18 cellular contexts compared by ENCODE assay signal in genomic region chr3:188077160-188077812, GRCh38.
A peak's percentile ranks its signal among the peaks of the same experiment; 100 is the strongest.
DNase-seq lines count a peak whose midpoint lies in the region; ATAC-seq and TF ChIP-seq lines count a peak whose summit lies in the region.
"Had no signal": no experiment of that assay in that cellular context is flagged by ENCODE, and none has a peak within 500 bp of the region (broad histone marks: within the 10 kb centered on the region; RNA-seq: fewer than 3 reads in every experiment).

No MANE protein-coding gene starts in this region.

- H3K4me3 Mint-ChIP-seq in activated naive CD8-positive, alpha-beta T cell treated with anti-CD3 and anti-CD28 coated beads, Interleukin-2, amount 50 U/mL, for 24 hours, result no peak overlapping the region
- no peak overlapping the region for H3K4me3 Mint-ChIP-seq in activated naive CD8-positive, alpha-beta T cell treated with anti-CD3 and anti-CD28 coated beads for 36 hours
- no peak overlapping the region for H3K4me3 Mint-ChIP-seq in natural killer cell treated with Interleukin-12 subunit alpha and Interleukin-12 subunit beta and Interleukin-15 and Interleukin-18, amount 100 ng/mL, for 72 hours
- H3K4me3 Mint-ChIP-seq: activated naive CD4-positive, alpha-beta T cell treated with anti-CD3 and anti-CD28 coated beads, Interleukin-2, amount 10 ng/mL, durations not matched to agents 7 days and 5 days; CD8-positive, alpha-beta T cell; nephron had no signal

- no peak overlapping the region for H4K12ac ChIP-seq in trophoblast cell (ENCODE audit: low read depth, low read length)

- peaks cover 0 to 14% (median 5%) of the 10 kb centered on the region in 12 donors for H3K4me1 ChIP-seq in heart left ventricle
- H3K4me1 ChIP-seq in trophoblast cell (ENCODE audit: control insufficient read depth in 1 of 2, insufficient read depth in 2 of 2, low read length in 2 of 2), result peaks cover 0 to 5% of the 10 kb centered on the region in 2 experiments
- no peaks in the 10 kb centered on the region for H3K4me1 ChIP-seq in upper lobe of right lung

- H3K79me1 ChIP-seq in trophoblast cell (ENCODE audit: low read length), result no peaks in the 10 kb centered on the region

- no peak overlapping the region for H2BK5ac ChIP-seq in trophoblast cell (ENCODE audit: low read depth, low read length, poor library complexity)

- H3K18ac ChIP-seq in trophoblast cell (ENCODE audit: low read length), result no peak overlapping the region

- TF ChIP-seq POLR2A in heart left ventricle (IDR thresholded peaks at IDR 0.05), result no peak

- H3K9me3 Mint-ChIP-seq in activated naive CD8-positive, alpha-beta T cell treated with anti-CD3 and anti-CD28 coated beads, Interleukin-2, amount 50 U/mL, for 24 hours, result peaks cover 6% of the 10 kb centered on the region
- peaks cover 8% of the 10 kb centered on the region for H3K9me3 Mint-ChIP-seq in activated naive CD8-positive, alpha-beta T cell treated with anti-CD3 and anti-CD28 coated beads for 36 hours
- peaks cover 9% of the 10 kb centered on the region for H3K9me3 Mint-ChIP-seq in natural killer cell treated with Interleukin-12 subunit alpha and Interleukin-12 subunit beta and Interleukin-15 and Interleukin-18, amount 100 ng/mL, for 72 hours

- no peak overlapping the region for H3K4me3 ChIP-seq in heart left ventricle
- no peak overlapping the region for H3K4me3 ChIP-seq in trophoblast cell (ENCODE audit: low read depth, low read length)
- no peak overlapping the region for H3K4me3 ChIP-seq in upper lobe of right lung
- H3K4me3 ChIP-seq: cardiac muscle cell, skin epidermis had no signal

- no peak overlapping the region for H4K91ac ChIP-seq in trophoblast cell (ENCODE audit: low read depth, low read length)

- peak overlapping the region; percentile 9 for H2BK12ac ChIP-seq in trophoblast cell (ENCODE audit: low read length)

- H2BK120ac ChIP-seq in trophoblast cell (ENCODE audit: insufficient read depth, low read length, poor library complexity), result no peak overlapping the region

- H3K4me2 ChIP-seq in trophoblast cell (ENCODE audit: low read length), result no peak overlapping the region

- no peak overlapping the region for H3K23ac ChIP-seq in trophoblast cell (ENCODE audit: low read length)

- H4K8ac ChIP-seq in trophoblast cell (ENCODE audit: low read depth, low read length), result no peak overlapping the region

- TF ChIP-seq CTCF in heart left ventricle (IDR thresholded peaks at IDR 0.05), result no peak
- no peak for TF ChIP-seq CTCF in upper lobe of right lung (IDR thresholded peaks at IDR 0.05)

- H3K36me3 ChIP-seq in heart left ventricle (no peaks in the 10 kb centered on the region), trophoblast cell (ENCODE audit: control insufficient read depth in 1 of 2, insufficient read depth in 2 of 2, low read length in 2 of 2) (no peaks in the 10 kb centered on the region), upper lobe of right lung (no peaks in the 10 kb centered on the region)
- H3K36me3 ChIP-seq: cardiac muscle cell had no signal

- H2AFZ ChIP-seq in trophoblast cell (ENCODE audit: insufficient read depth, low read length, poor library complexity), result no peak overlapping the region

- no peaks in the 10 kb centered on the region for H3K27me3 Mint-ChIP-seq in activated naive CD8-positive, alpha-beta T cell treated with anti-CD3 and anti-CD28 coated beads, Interleukin-2, amount 50 U/mL, for 24 hours
- H3K27me3 Mint-ChIP-seq in activated naive CD8-positive, alpha-beta T cell treated with anti-CD3 and anti-CD28 coated beads for 36 hours, result peaks cover 4% of the 10 kb centered on the region
- H3K27me3 Mint-ChIP-seq in natural killer cell treated with Interleukin-12 subunit alpha and Interleukin-12 subunit beta and Interleukin-15 and Interleukin-18, amount 100 ng/mL, for 72 hours, result peaks cover 0 to 2% of the 10 kb centered on the region in 2 donors

- peak overlapping the region in 11 of 12 donors; percentile 22 to 75 (median 40) for H3K27ac ChIP-seq in heart left ventricle
- H3K27ac ChIP-seq in trophoblast cell (ENCODE audit: low read depth, low read length), result no peak overlapping the region
- H3K27ac ChIP-seq in upper lobe of right lung, result no peak overlapping the region
- H3K27ac ChIP-seq: cardiac muscle cell had no signal

- no peak overlapping the region for H3K27ac Mint-ChIP-seq in activated naive CD8-positive, alpha-beta T cell treated with anti-CD3 and anti-CD28 coated beads, Interleukin-2, amount 50 U/mL, for 24 hours
- no peak overlapping the region for H3K27ac Mint-ChIP-seq in activated naive CD8-positive, alpha-beta T cell treated with anti-CD3 and anti-CD28 coated beads for 36 hours
- H3K27ac Mint-ChIP-seq in natural killer cell treated with Interleukin-12 subunit alpha and Interleukin-12 subunit beta and Interleukin-15 and Interleukin-18, amount 100 ng/mL, for 72 hours, result peak overlapping the region in 1 of 2 donors; percentile 29
- H3K27ac Mint-ChIP-seq: activated naive CD4-positive, alpha-beta T cell treated with anti-CD3 and anti-CD28 coated beads, Interleukin-2, amount 10 ng/mL, durations not matched to agents 7 days and 5 days; CD8-positive, alpha-beta T cell; nephron had no signal

- H3K36me3 Mint-ChIP-seq in activated naive CD8-positive, alpha-beta T cell treated with anti-CD3 and anti-CD28 coated beads, Interleukin-2, amount 50 U/mL, for 24 hours (ENCODE audit: low read depth), result no peaks in the 10 kb centered on the region
- peaks cover 2% of the 10 kb centered on the region for H3K36me3 Mint-ChIP-seq in activated naive CD8-positive, alpha-beta T cell treated with anti-CD3 and anti-CD28 coated beads for 36 hours
- H3K36me3 Mint-ChIP-seq in natural killer cell treated with Interleukin-12 subunit alpha and Interleukin-12 subunit beta and Interleukin-15 and Interleukin-18, amount 100 ng/mL, for 72 hours, result peaks cover 17% of the 10 kb centered on the region
- H3K36me3 Mint-ChIP-seq: CD8-positive, alpha-beta T cell had no signal

- H3K9ac ChIP-seq in trophoblast cell (ENCODE audit: low read length), result no peak overlapping the region

- H3K79me2 ChIP-seq in trophoblast cell (ENCODE audit: control insufficient read depth, insufficient read depth, low read length, poor library complexity), result peaks cover 2% of the 10 kb centered on the region

- peaks cover 11% of the 10 kb centered on the region for H3K4me1 Mint-ChIP-seq in activated naive CD8-positive, alpha-beta T cell treated with anti-CD3 and anti-CD28 coated beads, Interleukin-2, amount 50 U/mL, for 24 hours
- no peaks in the 10 kb centered on the region for H3K4me1 Mint-ChIP-seq in activated naive CD8-positive, alpha-beta T cell treated with anti-CD3 and anti-CD28 coated beads for 36 hours
- peaks cover 0 to 2% of the 10 kb centered on the region in 2 donors for H3K4me1 Mint-ChIP-seq in natural killer cell treated with Interleukin-12 subunit alpha and Interleukin-12 subunit beta and Interleukin-15 and Interleukin-18, amount 100 ng/mL, for 72 hours (ENCODE audit: low read depth in 2 of 2)
- H3K4me1 Mint-ChIP-seq: activated naive CD4-positive, alpha-beta T cell treated with anti-CD3 and anti-CD28 coated beads, Interleukin-2, amount 10 ng/mL, durations not matched to agents 7 days and 5 days had no signal

- peak; percentile 24 for ATAC-seq in activated naive CD8-positive, alpha-beta T cell treated with anti-CD3 and anti-CD28 coated beads, Interleukin-2, amount 50 U/mL, for 24 hours
- peak; percentile 71 to 76 (median 73) for ATAC-seq in heart left ventricle
- ATAC-seq in upper lobe of right lung, result peak; percentile 70
- ATAC-seq in natural killer cell treated with Interleukin-12 subunit alpha and Interleukin-12 subunit beta and Interleukin-15 and Interleukin-18, amount 100 ng/mL, for 72 hours, result no peak
- ATAC-seq: CD8-positive, alpha-beta T cell; Panc1 had no signal

- no peak overlapping the region for H2AK5ac ChIP-seq in trophoblast cell (ENCODE audit: low read length)

- H3K14ac ChIP-seq in trophoblast cell (ENCODE audit: low read length), result no peak overlapping the region

- WGBS in heart left ventricle, 4 donors, result 75 to 84% (median 78%) methylated on average over 8 of the region's 8 CpGs
- no CpG with 5 or more reads among the region's 8 CpGs for WGBS in trophoblast cell (ENCODE audit: extremely low coverage, insufficient coverage, insufficient read length)

- H3K4ac ChIP-seq in trophoblast cell (ENCODE audit: low read depth, low read length), result no peak overlapping the region

- DNase-seq in activated naive CD8-positive, alpha-beta T cell treated with anti-CD3 and anti-CD28 coated beads, Interleukin-2, amount 50 U/mL, for 24 hours, result no peak
- DNase-seq in activated naive CD8-positive, alpha-beta T cell treated with anti-CD3 and anti-CD28 coated beads for 36 hours, result no peak
- DNase-seq in heart left ventricle (peak in 3 of 5 donors; percentile 13 to 45 (median 40)), trophoblast cell (no peak), upper lobe of right lung (no peak), foreskin melanocyte (no peak), cerebellar cortex (ENCODE audit: low spot score) (no peak)
- DNase-seq in natural killer cell treated with Interleukin-12 subunit alpha and Interleukin-12 subunit beta and Interleukin-15 and Interleukin-18, amount 100 ng/mL, for 72 hours (ENCODE audit: low spot score), result no peak
- DNase-seq: activated naive CD4-positive, alpha-beta T cell treated with anti-CD3 and anti-CD28 coated beads, Interleukin-2, amount 10 ng/mL, durations not matched to agents 7 days and 5 days; CD8-positive, alpha-beta T cell; kidney glomerular epithelial cell; NCI-H2029 treated with DMSO at 0.1 percent for 48 hours; NCI-H526; stimulated activated naive CD4-positive, alpha-beta T cell had no signal

- H3K27me3 ChIP-seq in heart left ventricle (no peaks in the 10 kb centered on the region), trophoblast cell (ENCODE audit: insufficient read depth, low read length) (no peaks in the 10 kb centered on the region), upper lobe of right lung (no peaks in the 10 kb centered on the region)

- intact Hi-C loops in heart left ventricle (cut with DNase I) (no loop called here), upper lobe of right lung (cut with DNase I) (no loop called here)

- H3K9me3 ChIP-seq in heart left ventricle, result peaks cover 0 to 11% (median 0%) of the 10 kb centered on the region in 12 donors
- no peaks in the 10 kb centered on the region for H3K9me3 ChIP-seq in trophoblast cell (ENCODE audit: insufficient read depth, low read depth, low read length)
- no peaks in the 10 kb centered on the region for H3K9me3 ChIP-seq in upper lobe of right lung

Comparison
In these comparisons a context has a peak if more than half of its experiments do, and no peak if none do; other contexts are left out.
1. ATAC-seq: peak in activated naive CD8-positive, alpha-beta T cell treated with anti-CD3 and anti-CD28 coated beads, Interleukin-2, amount 50 U/mL, for 24 hours (single experiment), heart left ventricle (4 of 4) and upper lobe of right lung (single experiment); none in natural killer cell treated with Interleukin-12 subunit alpha and Interleukin-12 subunit beta and Interleukin-15 and Interleukin-18, amount 100 ng/mL, for 72 hours (0 of 2).
2. DNase-seq: peak in heart left ventricle (3 of 5); none in activated naive CD8-positive, alpha-beta T cell treated with anti-CD3 and anti-CD28 coated beads, Interleukin-2, amount 50 U/mL, for 24 hours (single experiment), activated naive CD8-positive, alpha-beta T cell treated with anti-CD3 and anti-CD28 coated beads for 36 hours (single experiment), trophoblast cell (0 of 2), upper lobe of right lung (single experiment), foreskin melanocyte (single experiment), natural killer cell treated with Interleukin-12 subunit alpha and Interleukin-12 subunit beta and Interleukin-15 and Interleukin-18, amount 100 ng/mL, for 72 hours (single experiment) and cerebellar cortex (single experiment).
3. H3K27ac ChIP-seq: peak in heart left ventricle (11 of 12); none in trophoblast cell (single experiment) and upper lobe of right lung (single experiment).